ENCODE assay signal across 1 cellular context in genomic region chr2:77520981-77521380, GRCh38.
TF ChIP-seq lines count a peak whose summit lies in the region.

No MANE protein-coding gene starts in this region.

TF ChIP-seq in GM23338, 12 proteins besides CTCF, POLR2A, EP300 and RAD21 (continued from another document):
- TF ChIP-seq, protein P1, sequence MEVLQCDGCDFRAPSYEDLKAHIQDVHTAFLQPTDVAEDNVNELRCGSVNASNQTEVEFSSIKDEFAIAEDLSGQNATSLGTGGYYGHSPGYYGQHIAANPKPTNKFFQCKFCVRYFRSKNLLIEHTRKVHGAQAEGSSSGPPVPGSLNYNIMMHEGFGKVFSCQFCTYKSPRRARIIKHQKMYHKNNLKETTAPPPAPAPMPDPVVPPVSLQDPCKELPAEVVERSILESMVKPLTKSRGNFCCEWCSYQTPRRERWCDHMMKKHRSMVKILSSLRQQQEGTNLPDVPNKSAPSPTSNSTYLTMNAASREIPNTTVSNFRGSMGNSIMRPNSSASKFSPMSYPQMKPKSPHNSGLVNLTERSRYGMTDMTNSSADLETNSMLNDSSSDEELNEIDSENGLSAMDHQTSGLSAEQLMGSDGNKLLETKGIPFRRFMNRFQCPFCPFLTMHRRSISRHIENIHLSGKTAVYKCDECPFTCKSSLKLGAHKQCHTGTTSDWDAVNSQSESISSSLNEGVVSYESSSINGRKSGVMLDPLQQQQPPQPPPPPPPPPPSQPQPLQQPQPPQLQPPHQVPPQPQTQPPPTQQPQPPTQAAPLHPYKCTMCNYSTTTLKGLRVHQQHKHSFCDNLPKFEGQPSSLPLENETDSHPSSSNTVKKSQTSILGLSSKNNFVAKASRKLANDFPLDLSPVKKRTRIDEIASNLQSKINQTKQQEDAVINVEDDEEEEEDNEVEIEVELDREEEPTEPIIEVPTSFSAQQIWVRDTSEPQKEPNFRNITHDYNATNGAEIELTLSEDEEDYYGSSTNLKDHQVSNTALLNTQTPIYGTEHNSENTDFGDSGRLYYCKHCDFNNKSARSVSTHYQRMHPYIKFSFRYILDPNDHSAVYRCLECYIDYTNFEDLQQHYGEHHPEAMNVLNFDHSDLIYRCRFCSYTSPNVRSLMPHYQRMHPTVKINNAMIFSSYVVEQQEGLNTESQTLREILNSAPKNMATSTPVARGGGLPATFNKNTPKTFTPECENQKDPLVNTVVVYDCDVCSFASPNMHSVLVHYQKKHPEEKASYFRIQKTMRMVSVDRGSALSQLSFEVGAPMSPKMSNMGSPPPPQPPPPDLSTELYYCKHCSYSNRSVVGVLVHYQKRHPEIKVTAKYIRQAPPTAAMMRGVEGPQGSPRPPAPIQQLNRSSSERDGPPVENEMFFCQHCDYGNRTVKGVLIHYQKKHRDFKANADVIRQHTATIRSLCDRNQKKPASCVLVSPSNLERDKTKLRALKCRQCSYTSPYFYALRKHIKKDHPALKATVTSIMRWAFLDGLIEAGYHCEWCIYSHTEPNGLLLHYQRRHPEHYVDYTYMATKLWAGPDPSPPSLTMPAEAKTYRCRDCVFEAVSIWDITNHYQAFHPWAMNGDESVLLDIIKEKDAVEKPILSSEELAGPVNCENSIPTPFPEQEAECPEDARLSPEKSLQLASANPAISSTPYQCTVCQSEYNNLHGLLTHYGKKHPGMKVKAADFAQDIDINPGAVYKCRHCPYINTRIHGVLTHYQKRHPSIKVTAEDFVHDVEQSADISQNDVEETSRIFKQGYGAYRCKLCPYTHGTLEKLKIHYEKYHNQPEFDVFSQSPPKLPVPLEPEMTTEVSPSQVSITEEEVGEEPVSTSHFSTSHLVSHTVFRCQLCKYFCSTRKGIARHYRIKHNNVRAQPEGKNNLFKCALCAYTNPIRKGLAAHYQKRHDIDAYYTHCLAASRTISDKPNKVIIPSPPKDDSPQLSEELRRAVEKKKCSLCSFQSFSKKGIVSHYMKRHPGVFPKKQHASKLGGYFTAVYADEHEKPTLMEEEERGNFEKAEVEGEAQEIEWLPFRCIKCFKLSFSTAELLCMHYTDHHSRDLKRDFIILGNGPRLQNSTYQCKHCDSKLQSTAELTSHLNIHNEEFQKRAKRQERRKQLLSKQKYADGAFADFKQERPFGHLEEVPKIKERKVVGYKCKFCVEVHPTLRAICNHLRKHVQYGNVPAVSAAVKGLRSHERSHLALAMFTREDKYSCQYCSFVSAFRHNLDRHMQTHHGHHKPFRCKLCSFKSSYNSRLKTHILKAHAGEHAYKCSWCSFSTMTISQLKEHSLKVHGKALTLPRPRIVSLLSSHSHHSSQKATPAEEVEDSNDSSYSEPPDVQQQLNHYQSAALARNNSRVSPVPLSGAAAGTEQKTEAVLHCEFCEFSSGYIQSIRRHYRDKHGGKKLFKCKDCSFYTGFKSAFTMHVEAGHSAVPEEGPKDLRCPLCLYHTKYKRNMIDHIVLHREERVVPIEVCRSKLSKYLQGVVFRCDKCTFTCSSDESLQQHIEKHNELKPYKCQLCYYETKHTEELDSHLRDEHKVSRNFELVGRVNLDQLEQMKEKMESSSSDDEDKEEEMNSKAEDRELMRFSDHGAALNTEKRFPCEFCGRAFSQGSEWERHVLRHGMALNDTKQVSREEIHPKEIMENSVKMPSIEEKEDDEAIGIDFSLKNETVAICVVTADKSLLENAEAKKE (CRISPR knock-in tag; IDR thresholded peaks at IDR 0.05): no peak
- TF ChIP-seq, protein P2, sequence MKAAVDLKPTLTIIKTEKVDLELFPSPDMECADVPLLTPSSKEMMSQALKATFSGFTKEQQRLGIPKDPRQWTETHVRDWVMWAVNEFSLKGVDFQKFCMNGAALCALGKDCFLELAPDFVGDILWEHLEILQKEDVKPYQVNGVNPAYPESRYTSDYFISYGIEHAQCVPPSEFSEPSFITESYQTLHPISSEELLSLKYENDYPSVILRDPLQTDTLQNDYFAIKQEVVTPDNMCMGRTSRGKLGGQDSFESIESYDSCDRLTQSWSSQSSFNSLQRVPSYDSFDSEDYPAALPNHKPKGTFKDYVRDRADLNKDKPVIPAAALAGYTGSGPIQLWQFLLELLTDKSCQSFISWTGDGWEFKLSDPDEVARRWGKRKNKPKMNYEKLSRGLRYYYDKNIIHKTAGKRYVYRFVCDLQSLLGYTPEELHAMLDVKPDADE (IDR thresholded peaks at IDR 0.05): no peak
- TF ChIP-seq POLR2AphosphoS5 (IDR thresholded peaks at IDR 0.05; ENCODE audit: low read depth) (no peak), NANOG (IDR thresholded peaks at IDR 0.05; ENCODE audit: borderline replicate concordance) (no peak), REST (IDR thresholded peaks at IDR 0.05; ENCODE audit: unreplicated experiment) (no peak), ZNF331 (CRISPR knock-in tag; IDR thresholded peaks at IDR 0.05; ENCODE audit: low read depth) (no peak), ZNF114 (CRISPR knock-in tag; IDR thresholded peaks at IDR 0.05) (no peak)
